8 cellular contexts compared by ENCODE assay signal in genomic region chr19:55467236-55468053, GRCh38. TPM values are rescaled to one million over a fixed set of nuclear protein-coding genes. Genes with fewer than 3 reads are reported as not detected.
DNase-seq lines count a peak whose midpoint lies in the region; ATAC-seq and TF ChIP-seq lines count a peak whose summit lies in the region.

No MANE protein-coding gene starts in this region.

- POLR2A ChIA-PET in activated CD8-positive, alpha-beta T cell treated with anti-CD3 and anti-CD28 coated beads for 36 hours (lab: Charles Lee): interaction anchor here (0.7 to 1.0 kb wide), 2 partner anchors 23 to 60 kb away, joined by 3 read pairs; partner anchors contain the start of gene UBE2S

- H3K9ac ChIP-seq in endodermal cell (ENCODE audit: extremely low read depth, low read length, poor library complexity, severe bottlenecking): no peak overlapping the region

- H3K4me3 ChIP-seq in endodermal cell (ENCODE audit: low read length): no peak overlapping the region

- H3K27me3 ChIP-seq in endodermal cell (ENCODE audit: control insufficient read depth, insufficient read depth, low read length, poor library complexity, severe bottlenecking): no peaks in the 10 kb centered on the region

- CTCF ChIA-PET in activated CD8-positive, alpha-beta T cell treated with anti-CD3 and anti-CD28 coated beads for 36 hours (lab: Charles Lee): interaction anchor here (0.7 to 4.4 kb wide), 37 partner anchors 8 to 380 kb away, joined by 3 to 77 read pairs (median 4); partner anchors contain the start of genes NAT14, ZNF628 and ZNF865

- intact Hi-C loops in activated CD8-positive, alpha-beta T cell treated with anti-CD3 and anti-CD28 coated beads for 36 hours (cut with micrococcal nuclease): loop anchor here (5.0 kb wide), 1 partner anchor 35 kb away; no protein-coding TSS in a partner anchor

- no peaks in the 10 kb centered on the region for H3K4me1 ChIP-seq in endodermal cell (ENCODE audit: control insufficient read depth, insufficient read depth, low read length)

- WGBS in endodermal cell (ENCODE audit: insufficient coverage in 1 of 2, insufficient read length in 1 of 2), 2 experiments: 49 to 75% methylated on average over 15 to 26 of the region's 29 CpGs

- H3K27ac ChIP-seq in endodermal cell (ENCODE audit: low read depth, low read length) (no peak overlapping the region), substantia nigra (ENCODE audit: low read depth, low read length, poor library complexity, severe bottlenecking) (no peak overlapping the region)

- peaks cover 5% of the 10 kb centered on the region for H3K4me1 Mint-ChIP-seq in activated CD8-positive, alpha-beta T cell treated with anti-CD3 and anti-CD28 coated beads for 36 hours (ENCODE audit: low read depth)
- H3K4me1 Mint-ChIP-seq in endodermal cell: peaks cover 7% of the 10 kb centered on the region
- H3K4me1 Mint-ChIP-seq in natural killer cell treated with Interleukin-12 subunit alpha and Interleukin-12 subunit beta and Interleukin-15 and Interleukin-18, amount 100 ng/mL, for 72 hours (ENCODE audit: low read depth in 2 of 2): peaks cover under 1 to 3% of the 10 kb centered on the region in 2 donors

- no peaks in the 10 kb centered on the region for H3K36me3 Mint-ChIP-seq in activated CD8-positive, alpha-beta T cell treated with anti-CD3 and anti-CD28 coated beads for 36 hours (ENCODE audit: low read depth)
- H3K36me3 Mint-ChIP-seq in endodermal cell (ENCODE audit: low read depth): no peaks in the 10 kb centered on the region
- H3K36me3 Mint-ChIP-seq in natural killer cell treated with Interleukin-12 subunit alpha and Interleukin-12 subunit beta and Interleukin-15 and Interleukin-18, amount 100 ng/mL, for 72 hours: no peaks in the 10 kb centered on the region

- H3K4me3 Mint-ChIP-seq in activated CD8-positive, alpha-beta T cell treated with anti-CD3 and anti-CD28 coated beads for 36 hours: no peak overlapping the region
- no peak overlapping the region for H3K4me3 Mint-ChIP-seq in endodermal cell
- no peak overlapping the region for H3K4me3 Mint-ChIP-seq in natural killer cell treated with Interleukin-12 subunit alpha and Interleukin-12 subunit beta and Interleukin-15 and Interleukin-18, amount 100 ng/mL, for 72 hours

- no peaks in the 10 kb centered on the region for H3K9me3 ChIP-seq in endodermal cell (ENCODE audit: control insufficient read depth, low read length)

- H3K36me3 ChIP-seq in endodermal cell (ENCODE audit: control insufficient read depth, insufficient read depth, low read length): no peaks in the 10 kb centered on the region

- no peak overlapping the region for H3K27ac Mint-ChIP-seq in activated CD8-positive, alpha-beta T cell treated with anti-CD3 and anti-CD28 coated beads for 36 hours
- H3K27ac Mint-ChIP-seq in endodermal cell: no peak overlapping the region
- no peak overlapping the region for H3K27ac Mint-ChIP-seq in natural killer cell treated with Interleukin-12 subunit alpha and Interleukin-12 subunit beta and Interleukin-15 and Interleukin-18, amount 100 ng/mL, for 72 hours

- peak; percentile 98 for ATAC-seq in activated CD8-positive, alpha-beta T cell treated with anti-CD3 and anti-CD28 coated beads for 36 hours
- peak; percentile 88 for ATAC-seq in natural killer cell treated with Interleukin-12 subunit alpha and Interleukin-12 subunit beta and Interleukin-15 and Interleukin-18, amount 100 ng/mL, for 72 hours

- peak; percentile 36 for DNase-seq in NK-92 treated with Interleukin-12 subunit alpha and Interleukin-12 subunit beta, amount 100 ng/mL, for 24 hours (lab: John Stamatoyannopoulos, UW)
- DNase-seq in NK-92 (lab: John Stamatoyannopoulos, UW; ENCODE audit: unreplicated experiment) (no peak), M059J (ENCODE audit: low read depth) (peak; percentile 58), endodermal cell (peak; percentile 90), substantia nigra (lab: John Stamatoyannopoulos, UW) (peak in 36 of 49 donors; percentile 13 to 75 (median 38)), NCI-H1436 treated with DMSO at 0.1 percent for 48 hours (lab: John Stamatoyannopoulos, UW) (no peak)
- DNase-seq in activated CD8-positive, alpha-beta T cell treated with anti-CD3 and anti-CD28 coated beads for 36 hours: peak; percentile 69
- peak; percentile 75 for DNase-seq in natural killer cell treated with Interleukin-12 subunit alpha and Interleukin-12 subunit beta and Interleukin-15 and Interleukin-18, amount 100 ng/mL, for 72 hours (ENCODE audit: low spot score)

- no peaks in the 10 kb centered on the region for H3K27me3 Mint-ChIP-seq in activated CD8-positive, alpha-beta T cell treated with anti-CD3 and anti-CD28 coated beads for 36 hours
- peaks cover 33% of the 10 kb centered on the region for H3K27me3 Mint-ChIP-seq in endodermal cell (ENCODE audit: insufficient read depth)
- no peaks in the 10 kb centered on the region for H3K27me3 Mint-ChIP-seq in natural killer cell treated with Interleukin-12 subunit alpha and Interleukin-12 subunit beta and Interleukin-15 and Interleukin-18, amount 100 ng/mL, for 72 hours

- TF ChIP-seq CTCF in activated CD8-positive, alpha-beta T cell treated with anti-CD3 and anti-CD28 coated beads for 36 hours (IDR thresholded peaks at IDR 0.05): peak; percentile 98
- TF ChIP-seq CTCF in endodermal cell (conservative IDR thresholded peaks at IDR 0.05): peak; percentile 100

- H3K9me3 Mint-ChIP-seq in activated CD8-positive, alpha-beta T cell treated with anti-CD3 and anti-CD28 coated beads for 36 hours: no peaks in the 10 kb centered on the region
- no peaks in the 10 kb centered on the region for H3K9me3 Mint-ChIP-seq in endodermal cell
- no peaks in the 10 kb centered on the region for H3K9me3 Mint-ChIP-seq in natural killer cell treated with Interleukin-12 subunit alpha and Interleukin-12 subunit beta and Interleukin-15 and Interleukin-18, amount 100 ng/mL, for 72 hours

RNA-seq across cellular contexts. Expression of gene C19orf85, which starts 2.9 kb away (rescaled TPM):
- total RNA-seq in M059J (2014; rRNA removed; shearing (Covaris generic)): not detected in 2 replicates
- total RNA-seq in activated CD8-positive, alpha-beta T cell treated with anti-CD3 and anti-CD28 coated beads for 36 hours: not detected
- 1 to 10 TPM in 1 of 2 donors, under 1 TPM in 1; 0.62 to 2.3 TPM for total RNA-seq in endodermal cell
- 0.39 TPM for polyA plus RNA-seq in endodermal cell (2013, experiment 1 of 2)
- polyA plus RNA-seq in endodermal cell (2013, experiment 2 of 2): not detected
- not detected for total RNA-seq in natural killer cell treated with Interleukin-12 subunit alpha and Interleukin-12 subunit beta and Interleukin-15 and Interleukin-18, amount 100 ng/mL, for 72 hours

RNA-seq across cellular contexts. Expression of gene ISOC2, which starts 6.0 kb away (rescaled TPM):
- total RNA-seq in M059J (2014; rRNA removed; shearing (Covaris generic)): 123 and 134 TPM in 2 replicates
- 10 to 100 TPM; 29.0 to 29.3 TPM for total RNA-seq in activated CD8-positive, alpha-beta T cell treated with anti-CD3 and anti-CD28 coated beads for 36 hours
- total RNA-seq in endodermal cell: 10 to 100 TPM; 35.9 to 39.2 TPM
- polyA plus RNA-seq in endodermal cell (2013, experiment 1 of 2): 30.9 TPM
- 30.8 TPM for polyA plus RNA-seq in endodermal cell (2013, experiment 2 of 2)
- total RNA-seq in natural killer cell treated with Interleukin-12 subunit alpha and Interleukin-12 subunit beta and Interleukin-15 and Interleukin-18, amount 100 ng/mL, for 72 hours: 10 to 100 TPM; 25.6 to 45.1 TPM

RNA-seq across cellular contexts. Expression of gene ZNF628, which starts 9.0 kb away (rescaled TPM):
- 8.8 and 13.9 TPM in 2 replicates for total RNA-seq in M059J (2014; rRNA removed; shearing (Covaris generic))
- total RNA-seq in activated CD8-positive, alpha-beta T cell treated with anti-CD3 and anti-CD28 coated beads for 36 hours: 1 to 10 TPM; 8.4 to 8.6 TPM
- 10 to 100 TPM in 1 of 2 donors, 1 to 10 TPM in 1; 9.9 to 12.6 TPM for total RNA-seq in endodermal cell
- polyA plus RNA-seq in endodermal cell (2013, experiment 1 of 2): 8.9 TPM
- 11.8 TPM for polyA plus RNA-seq in endodermal cell (2013, experiment 2 of 2)
- 10 to 100 TPM in 1 of 2 donors, 1 to 10 TPM in 1; 8.0 to 12.3 TPM for total RNA-seq in natural killer cell treated with Interleukin-12 subunit alpha and Interleukin-12 subunit beta and Interleukin-15 and Interleukin-18, amount 100 ng/mL, for 72 hours

RNA-seq across cellular contexts. Expression of gene NAT14, which starts 17.5 kb away (rescaled TPM):
- 14.4 and 26.1 TPM in 2 replicates for total RNA-seq in M059J (2014; rRNA removed; shearing (Covaris generic))
- total RNA-seq in activated CD8-positive, alpha-beta T cell treated with anti-CD3 and anti-CD28 coated beads for 36 hours: 10 to 100 TPM; 18.9 to 19.9 TPM
- total RNA-seq in endodermal cell: 10 to 100 TPM; 51.3 to 67.1 TPM
- 66.6 TPM for polyA plus RNA-seq in endodermal cell (2013, experiment 1 of 2)
- polyA plus RNA-seq in endodermal cell (2013, experiment 2 of 2): 69.7 TPM
- 10 to 100 TPM in 1 of 2 donors, 1 to 10 TPM in 1; 6.1 to 14.0 TPM for total RNA-seq in natural killer cell treated with Interleukin-12 subunit alpha and Interleukin-12 subunit beta and Interleukin-15 and Interleukin-18, amount 100 ng/mL, for 72 hours

RNA-seq across cellular contexts. Expression of gene SSC5D, which starts 20.8 kb away (rescaled TPM):
- 1.8 and 7.2 TPM in 2 replicates for total RNA-seq in M059J (2014; rRNA removed; shearing (Covaris generic))
- under 1 TPM; 0.67 to 0.70 TPM for total RNA-seq in activated CD8-positive, alpha-beta T cell treated with anti-CD3 and anti-CD28 coated beads for 36 hours
- total RNA-seq in endodermal cell: 1 to 10 TPM; 1.4 to 2.4 TPM
- polyA plus RNA-seq in endodermal cell (2013, experiment 1 of 2): 8.0 TPM
- 7.4 TPM for polyA plus RNA-seq in endodermal cell (2013, experiment 2 of 2)
- total RNA-seq in natural killer cell treated with Interleukin-12 subunit alpha and Interleukin-12 subunit beta and Interleukin-15 and Interleukin-18, amount 100 ng/mL, for 72 hours: under 1 TPM in 1 of 2 donors, not detected in 1; 0.50 TPM

Comparison
In these comparisons a context has a peak if more than half of its experiments do, and no peak if none do; other contexts are left out.
1. DNase-seq: peak in NK-92 treated with Interleukin-12 subunit alpha and Interleukin-12 subunit beta, amount 100 ng/mL, for 24 hours (single experiment), M059J (single experiment), activated CD8-positive, alpha-beta T cell treated with anti-CD3 and anti-CD28 coated beads for 36 hours (single experiment), endodermal cell (single experiment), natural killer cell treated with Interleukin-12 subunit alpha and Interleukin-12 subunit beta and Interleukin-15 and Interleukin-18, amount 100 ng/mL, for 72 hours (single experiment) and substantia nigra (36 of 49); none in NK-92 (single experiment) and NCI-H1436 treated with DMSO at 0.1 percent for 48 hours (single experiment).